ENCODE assay signal across 1 cellular context in genomic region chr4:69239777-69240176, GRCh38.
TF ChIP-seq lines count a peak whose summit lies in the region.

No MANE protein-coding gene starts in this region.

TF ChIP-seq in HepG2, 621 proteins besides CTCF, POLR2A, EP300 and RAD21 (continued from another document and continues in another):
- TF ChIP-seq DBP (CRISPR knock-in tag; IDR thresholded peaks at IDR 0.05; ENCODE audit: not compliant biosample characterization) (no peak), MXD4 (CRISPR knock-in tag; IDR thresholded peaks at IDR 0.05) (no peak), RBM39 (IDR thresholded peaks at IDR 0.05; ENCODE audit: low read depth, low read length, poor library complexity, severe bottlenecking) (no peak), ZSCAN31 (CRISPR knock-in tag; IDR thresholded peaks at IDR 0.05; ENCODE audit: low read depth) (no peak), FOXC1 (CRISPR knock-in tag; IDR thresholded peaks at IDR 0.05; ENCODE audit: borderline replicate concordance) (no peak), ZNF317 (CRISPR knock-in tag; IDR thresholded peaks at IDR 0.05) (no peak), RCOR2 (CRISPR knock-in tag; IDR thresholded peaks at IDR 0.05) (no peak; the same call in 1 of the 2 replicates), ZMYM4 (CRISPR knock-in tag; IDR thresholded peaks at IDR 0.05) (peak; percentile 71), HNRNPH1 (optimal IDR thresholded peaks at IDR 0.05; ENCODE audit: low read depth, low read length) (no peak), RARG (CRISPR knock-in tag; IDR thresholded peaks at IDR 0.05; ENCODE audit: low read depth) (no peak), KLF9 (CRISPR knock-in tag; IDR thresholded peaks at IDR 0.05; ENCODE audit: low read depth) (no peak), MAFK (conservative IDR thresholded peaks at IDR 0.05 in 1 of 2, IDR thresholded peaks at IDR 0.05 in 1 of 2; ENCODE audit: low read length in 2 of 2) (no peak), FLYWCH1 (CRISPR knock-in tag; IDR thresholded peaks at IDR 0.05) (no peak), ZNF143 (CRISPR knock-in tag; IDR thresholded peaks at IDR 0.05) (no peak), TBX2 (CRISPR knock-in tag; IDR thresholded peaks at IDR 0.05; ENCODE audit: borderline replicate concordance) (0 out of 2 replicates have a peak, but pooled peaks have one; percentile 29), FOXA3 (CRISPR knock-in tag; IDR thresholded peaks at IDR 0.05) (peak; percentile 21; the same call in 1 of the 2 replicates), CENPBD1 (CRISPR knock-in tag; IDR thresholded peaks at IDR 0.05; ENCODE audit: borderline replicate concordance, low read depth) (no peak), RFXANK (CRISPR knock-in tag; IDR thresholded peaks at IDR 0.05) (no peak), RXRB (CRISPR knock-in tag; IDR thresholded peaks at IDR 0.05; ENCODE audit: borderline replicate concordance) (0 out of 2 replicates have a peak, but pooled peaks have one; percentile 12), ZNF510 (CRISPR knock-in tag; IDR thresholded peaks at IDR 0.05; ENCODE audit: low read depth) (no peak), HMG20A (CRISPR knock-in tag; IDR thresholded peaks at IDR 0.05; ENCODE audit: borderline replicate concordance) (peak; percentile 78; the same call in 1 of the 2 replicates), CREM (IDR thresholded peaks at IDR 0.05) (peak; percentile 28; the same call in 1 of the 2 replicates), CREM (CRISPR knock-in tag; IDR thresholded peaks at IDR 0.05) (no peak), ZNF782 (CRISPR knock-in tag; IDR thresholded peaks at IDR 0.05; ENCODE audit: borderline replicate concordance) (no peak), SNAPC4 (CRISPR knock-in tag; IDR thresholded peaks at IDR 0.05) (no peak), ZBTB20 (CRISPR knock-in tag; IDR thresholded peaks at IDR 0.05; ENCODE audit: borderline replicate concordance, low read depth) (peak; percentile 89), POGZ (CRISPR knock-in tag; IDR thresholded peaks at IDR 0.05) (peak; percentile 47; the same call in 1 of the 2 replicates), HNF4G (IDR thresholded peaks at IDR 0.05; ENCODE audit: borderline replicate concordance, low read depth, low read length) (peak; percentile 45), HNF4G (CRISPR knock-in tag; IDR thresholded peaks at IDR 0.05; ENCODE audit: borderline replicate concordance, low read depth) (peak; percentile 39; the same call in 1 of the 2 replicates), ZFYVE20 (CRISPR knock-in tag; IDR thresholded peaks at IDR 0.05; ENCODE audit: borderline replicate concordance, low read depth) (no peak), FOXO1 (CRISPR knock-in tag; IDR thresholded peaks at IDR 0.05) (peak; percentile 50; the same call in 1 of the 2 replicates), CBFB (CRISPR knock-in tag; IDR thresholded peaks at IDR 0.05) (no peak), DPF2 (CRISPR knock-in tag; IDR thresholded peaks at IDR 0.05; ENCODE audit: borderline replicate concordance, low read depth) (no peak), MTA1 (CRISPR knock-in tag; IDR thresholded peaks at IDR 0.05; ENCODE audit: borderline replicate concordance) (no peak), ZFP37 (CRISPR knock-in tag; IDR thresholded peaks at IDR 0.05; ENCODE audit: borderline replicate concordance) (no peak), ZBTB1 (CRISPR knock-in tag; IDR thresholded peaks at IDR 0.05; ENCODE audit: borderline replicate concordance) (no peak), ZFP36 (IDR thresholded peaks at IDR 0.05; ENCODE audit: borderline replicate concordance, low read depth, low read length, partially characterized antibody) (no peak), ZNF468 (CRISPR knock-in tag; IDR thresholded peaks at IDR 0.05) (no peak), SRF (IDR thresholded peaks at IDR 0.05; ENCODE audit: low read depth, low read length) (no peak), ETV5 (CRISPR knock-in tag; IDR thresholded peaks at IDR 0.05; ENCODE audit: borderline replicate concordance) (peak; percentile 57; the same call in 1 of the 2 replicates), NFKBIZ (CRISPR knock-in tag; IDR thresholded peaks at IDR 0.05) (no peak), MTF1 (CRISPR knock-in tag; IDR thresholded peaks at IDR 0.05) (no peak), GABPA (IDR thresholded peaks at IDR 0.05; ENCODE audit: low read depth, low read length) (no peak), GABPA (CRISPR knock-in tag; IDR thresholded peaks at IDR 0.05; ENCODE audit: low read depth) (no peak), RARA (CRISPR knock-in tag; IDR thresholded peaks at IDR 0.05) (peak; percentile 28; the same call in 1 of the 2 replicates), RFX5 (IDR thresholded peaks at IDR 0.05; ENCODE audit: low read depth, low read length) (no peak), PPARG (CRISPR knock-in tag; conservative IDR thresholded peaks at IDR 0.05) (0 out of 2 replicates have a peak, but pooled peaks have one; percentile 13), ZNF33B (CRISPR knock-in tag; IDR thresholded peaks at IDR 0.05) (no peak)
- TF ChIP-seq, protein P1, sequence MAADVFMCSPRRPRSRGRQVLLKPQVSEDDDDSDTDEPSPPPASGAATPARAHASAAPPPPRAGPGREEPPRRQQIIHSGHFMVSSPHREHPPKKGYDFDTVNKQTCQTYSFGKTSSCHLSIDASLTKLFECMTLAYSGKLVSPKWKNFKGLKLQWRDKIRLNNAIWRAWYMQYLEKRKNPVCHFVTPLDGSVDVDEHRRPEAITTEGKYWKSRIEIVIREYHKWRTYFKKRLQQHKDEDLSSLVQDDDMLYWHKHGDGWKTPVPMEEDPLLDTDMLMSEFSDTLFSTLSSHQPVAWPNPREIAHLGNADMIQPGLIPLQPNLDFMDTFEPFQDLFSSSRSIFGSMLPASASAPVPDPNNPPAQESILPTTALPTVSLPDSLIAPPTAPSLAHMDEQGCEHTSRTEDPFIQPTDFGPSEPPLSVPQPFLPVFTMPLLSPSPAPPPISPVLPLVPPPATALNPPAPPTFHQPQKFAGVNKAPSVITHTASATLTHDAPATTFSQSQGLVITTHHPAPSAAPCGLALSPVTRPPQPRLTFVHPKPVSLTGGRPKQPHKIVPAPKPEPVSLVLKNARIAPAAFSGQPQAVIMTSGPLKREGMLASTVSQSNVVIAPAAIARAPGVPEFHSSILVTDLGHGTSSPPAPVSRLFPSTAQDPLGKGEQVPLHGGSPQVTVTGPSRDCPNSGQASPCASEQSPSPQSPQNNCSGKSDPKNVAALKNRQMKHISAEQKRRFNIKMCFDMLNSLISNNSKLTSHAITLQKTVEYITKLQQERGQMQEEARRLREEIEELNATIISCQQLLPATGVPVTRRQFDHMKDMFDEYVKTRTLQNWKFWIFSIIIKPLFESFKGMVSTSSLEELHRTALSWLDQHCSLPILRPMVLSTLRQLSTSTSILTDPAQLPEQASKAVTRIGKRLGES (CRISPR knock-in tag; IDR thresholded peaks at IDR 0.05; ENCODE audit: borderline replicate concordance), result no peak
- TF ChIP-seq, protein P2, sequence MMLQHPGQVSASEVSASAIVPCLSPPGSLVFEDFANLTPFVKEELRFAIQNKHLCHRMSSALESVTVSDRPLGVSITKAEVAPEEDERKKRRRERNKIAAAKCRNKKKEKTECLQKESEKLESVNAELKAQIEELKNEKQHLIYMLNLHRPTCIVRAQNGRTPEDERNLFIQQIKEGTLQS (CRISPR knock-in tag; IDR thresholded peaks at IDR 0.05), result peak; percentile 69; the same call in 1 of the 2 replicates
- TF ChIP-seq, protein P3, sequence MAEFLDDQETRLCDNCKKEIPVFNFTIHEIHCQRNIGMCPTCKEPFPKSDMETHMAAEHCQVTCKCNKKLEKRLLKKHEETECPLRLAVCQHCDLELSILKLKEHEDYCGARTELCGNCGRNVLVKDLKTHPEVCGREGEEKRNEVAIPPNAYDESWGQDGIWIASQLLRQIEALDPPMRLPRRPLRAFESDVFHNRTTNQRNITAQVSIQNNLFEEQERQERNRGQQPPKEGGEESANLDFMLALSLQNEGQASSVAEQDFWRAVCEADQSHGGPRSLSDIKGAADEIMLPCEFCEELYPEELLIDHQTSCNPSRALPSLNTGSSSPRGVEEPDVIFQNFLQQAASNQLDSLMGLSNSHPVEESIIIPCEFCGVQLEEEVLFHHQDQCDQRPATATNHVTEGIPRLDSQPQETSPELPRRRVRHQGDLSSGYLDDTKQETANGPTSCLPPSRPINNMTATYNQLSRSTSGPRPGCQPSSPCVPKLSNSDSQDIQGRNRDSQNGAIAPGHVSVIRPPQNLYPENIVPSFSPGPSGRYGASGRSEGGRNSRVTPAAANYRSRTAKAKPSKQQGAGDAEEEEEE (CRISPR knock-in tag; IDR thresholded peaks at IDR 0.05; ENCODE audit: borderline replicate concordance), result no peak
- TF ChIP-seq, protein P4, sequence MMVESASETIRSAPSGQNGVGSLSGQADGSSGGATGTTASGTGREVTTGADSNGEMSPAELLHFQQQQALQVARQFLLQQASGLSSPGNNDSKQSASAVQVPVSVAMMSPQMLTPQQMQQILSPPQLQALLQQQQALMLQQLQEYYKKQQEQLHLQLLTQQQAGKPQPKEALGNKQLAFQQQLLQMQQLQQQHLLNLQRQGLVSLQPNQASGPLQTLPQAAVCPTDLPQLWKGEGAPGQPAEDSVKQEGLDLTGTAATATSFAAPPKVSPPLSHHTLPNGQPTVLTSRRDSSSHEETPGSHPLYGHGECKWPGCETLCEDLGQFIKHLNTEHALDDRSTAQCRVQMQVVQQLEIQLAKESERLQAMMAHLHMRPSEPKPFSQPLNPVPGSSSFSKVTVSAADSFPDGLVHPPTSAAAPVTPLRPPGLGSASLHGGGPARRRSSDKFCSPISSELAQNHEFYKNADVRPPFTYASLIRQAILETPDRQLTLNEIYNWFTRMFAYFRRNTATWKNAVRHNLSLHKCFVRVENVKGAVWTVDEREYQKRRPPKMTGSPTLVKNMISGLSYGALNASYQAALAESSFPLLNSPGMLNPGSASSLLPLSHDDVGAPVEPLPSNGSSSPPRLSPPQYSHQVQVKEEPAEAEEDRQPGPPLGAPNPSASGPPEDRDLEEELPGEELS (CRISPR knock-in tag; IDR thresholded peaks at IDR 0.05), result peak; percentile 62
- TF ChIP-seq, protein P5, sequence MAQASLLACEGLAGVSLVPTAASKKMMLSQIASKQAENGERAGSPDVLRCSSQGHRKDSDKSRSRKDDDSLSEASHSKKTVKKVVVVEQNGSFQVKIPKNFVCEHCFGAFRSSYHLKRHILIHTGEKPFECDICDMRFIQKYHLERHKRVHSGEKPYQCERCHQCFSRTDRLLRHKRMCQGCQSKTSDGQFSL (CRISPR knock-in tag; IDR thresholded peaks at IDR 0.05), result no peak
- TF ChIP-seq, protein P6, sequence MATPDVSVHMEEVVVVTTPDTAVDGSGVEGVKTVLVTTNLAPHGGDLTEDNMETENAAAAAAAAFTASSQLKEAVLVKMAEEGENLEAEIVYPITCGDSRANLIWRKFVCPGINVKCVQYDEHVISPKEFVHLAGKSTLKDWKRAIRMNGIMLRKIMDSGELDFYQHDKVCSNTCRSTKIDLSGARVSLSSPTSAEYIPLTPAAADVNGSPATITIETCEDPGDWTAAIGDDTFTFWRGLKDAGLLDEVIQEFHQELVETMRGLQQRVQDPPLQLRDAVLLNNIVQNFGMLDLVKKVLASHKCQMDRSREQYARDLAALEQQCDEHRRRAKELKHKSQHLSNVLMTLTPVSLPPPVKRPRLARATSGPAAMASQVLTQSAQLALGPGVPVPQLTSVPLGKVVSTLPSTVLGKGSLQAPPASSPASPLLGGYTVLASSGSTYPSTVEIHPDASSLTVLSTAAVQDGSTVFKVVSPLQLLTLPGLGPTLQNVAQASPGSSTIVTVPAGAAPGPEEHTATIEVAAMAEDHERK (CRISPR knock-in tag; IDR thresholded peaks at IDR 0.05; ENCODE audit: low read depth), result no peak
